Comparison of ENCODE assay signal across 13 cellular contexts in the genomic region with DNA sequence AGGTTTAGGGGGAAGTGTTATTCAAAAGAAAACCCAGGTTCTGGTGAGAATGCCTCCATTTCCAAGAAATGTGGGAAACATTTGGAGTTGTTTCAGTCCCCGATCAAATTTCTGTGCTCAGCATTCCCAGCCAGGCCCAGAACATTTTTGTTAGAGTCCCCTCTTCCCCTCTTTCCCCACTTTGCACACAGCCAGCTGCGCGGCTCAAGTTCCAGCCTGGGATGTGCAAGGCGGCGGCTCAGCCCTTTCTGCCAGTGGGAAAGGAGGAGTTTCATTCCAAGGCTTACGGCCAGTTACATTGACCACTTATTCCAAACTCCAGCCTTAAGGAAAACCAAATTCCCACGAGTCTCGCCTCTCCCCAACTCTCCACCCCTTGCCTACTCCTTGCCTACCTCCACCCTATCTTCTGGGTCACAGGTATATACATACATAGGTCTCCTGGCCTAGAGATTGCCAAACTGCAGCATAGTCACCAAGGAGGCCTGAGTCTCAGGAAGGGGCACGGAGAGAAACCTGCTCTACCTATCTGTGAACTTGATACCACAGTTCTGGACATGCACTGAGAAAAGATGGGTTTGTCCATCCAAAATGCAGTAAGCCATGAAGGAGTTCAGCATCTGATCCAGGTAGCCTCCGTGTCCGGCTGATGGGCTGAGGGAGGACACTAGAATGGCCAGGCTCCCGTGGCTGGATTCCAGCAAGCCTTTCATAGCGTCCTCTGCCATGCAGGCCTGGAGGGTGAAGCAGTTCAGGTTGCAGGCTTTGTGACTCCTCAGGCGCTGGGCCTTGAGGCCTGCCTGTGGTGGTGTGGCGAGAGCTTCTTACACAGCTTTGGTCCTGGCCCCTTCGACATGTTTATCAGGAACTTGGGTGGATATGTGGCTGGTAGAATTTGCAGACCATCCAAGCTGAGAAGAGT.
DNase-seq lines count a peak whose midpoint lies in the region; ATAC-seq and TF ChIP-seq lines count a peak whose summit lies in the region.
"Had no signal": no experiment of that assay in that cellular context is flagged by ENCODE, and none has a peak within 500 bp of the region (broad histone marks: within the 10 kb centered on the region; RNA-seq: fewer than 3 reads in every experiment).

No MANE protein-coding gene starts in this region.

- no peaks in the 10 kb centered on the region for H3K36me3 Mint-ChIP-seq in T-helper 2 cell treated with Interferon-gamma antibody and Interleukin-4, amounts not matched to agents 5 μg/mL and 100 μg/mL, for 36 hours (ENCODE audit: low read depth)
- no peaks in the 10 kb centered on the region for H3K36me3 Mint-ChIP-seq in activated CD8-positive, alpha-beta memory T cell treated with anti-CD3 and anti-CD28 coated beads, Interleukin-2, amount 10 ng/mL, durations not matched to agents 7 days and 5 days
- H3K36me3 Mint-ChIP-seq: natural killer cell treated with Interleukin-12 subunit alpha and Interleukin-12 subunit beta and Interleukin-15 and Interleukin-18, amount 100 ng/mL, for 72 hours had no signal

- H3K4me2 ChIP-seq in DND-41 (ENCODE audit: insufficient read depth, low read length): no peak overlapping the region
- H3K4me2 ChIP-seq in skeletal muscle satellite cell (ENCODE audit: low read length): peak overlapping the region; percentile 14

- H3K36me3 ChIP-seq in DND-41 (ENCODE audit: insufficient read depth, low read length) (no peaks in the 10 kb centered on the region), left lung (no peaks in the 10 kb centered on the region), skeletal muscle satellite cell (ENCODE audit: insufficient read depth, low read length) (no peaks in the 10 kb centered on the region)

- H3K27ac ChIP-seq in DND-41 (ENCODE audit: low read length): peak overlapping the region; percentile 35; the same call in 1 of the 2 replicates
- peak overlapping the region; percentile 28 to 59 for H3K27ac ChIP-seq in left lung

- no peak overlapping the region for H3K4me3 Mint-ChIP-seq in T-helper 2 cell treated with Interferon-gamma antibody and Interleukin-4, amounts not matched to agents 5 μg/mL and 100 μg/mL, for 36 hours
- H3K4me3 Mint-ChIP-seq in activated CD8-positive, alpha-beta memory T cell treated with anti-CD3 and anti-CD28 coated beads, Interleukin-2, amount 10 ng/mL, durations not matched to agents 7 days and 5 days: no peak overlapping the region
- H3K4me3 Mint-ChIP-seq: activated naive CD4-positive, alpha-beta T cell treated with anti-CD3 and anti-CD28 coated beads for 36 hours; B cell; natural killer cell treated with Interleukin-12 subunit alpha and Interleukin-12 subunit beta and Interleukin-15 and Interleukin-18, amount 100 ng/mL, for 72 hours had no signal

- no peak overlapping the region for H2AFZ ChIP-seq in DND-41 (ENCODE audit: low read depth, low read length)

- H3K27me3 ChIP-seq in DND-41 (ENCODE audit: insufficient read depth, low read length, poor library complexity) (no peaks in the 10 kb centered on the region), left lung (no peaks in the 10 kb centered on the region), skeletal muscle satellite cell (ENCODE audit: control insufficient read depth, insufficient read depth, low read length) (no peaks in the 10 kb centered on the region)

- intact Hi-C loops in left lung (cut with DNase I): no loop called here

- H3K27me3 Mint-ChIP-seq in T-helper 2 cell treated with Interferon-gamma antibody and Interleukin-4, amounts not matched to agents 5 μg/mL and 100 μg/mL, for 36 hours (ENCODE audit: low read depth): no peaks in the 10 kb centered on the region
- H3K27me3 Mint-ChIP-seq in activated CD8-positive, alpha-beta memory T cell treated with anti-CD3 and anti-CD28 coated beads, Interleukin-2, amount 10 ng/mL, durations not matched to agents 7 days and 5 days: no peaks in the 10 kb centered on the region
- H3K27me3 Mint-ChIP-seq: B cell; natural killer cell treated with Interleukin-12 subunit alpha and Interleukin-12 subunit beta and Interleukin-15 and Interleukin-18, amount 100 ng/mL, for 72 hours had no signal

- no peaks in the 10 kb centered on the region for H3K9me3 Mint-ChIP-seq in T-helper 2 cell treated with Interferon-gamma antibody and Interleukin-4, amounts not matched to agents 5 μg/mL and 100 μg/mL, for 36 hours
- no peaks in the 10 kb centered on the region for H3K9me3 Mint-ChIP-seq in activated CD8-positive, alpha-beta memory T cell treated with anti-CD3 and anti-CD28 coated beads, Interleukin-2, amount 10 ng/mL, durations not matched to agents 7 days and 5 days (ENCODE audit: low read depth)
- H3K9me3 Mint-ChIP-seq: activated naive CD4-positive, alpha-beta T cell treated with anti-CD3 and anti-CD28 coated beads for 36 hours; natural killer cell treated with Interleukin-12 subunit alpha and Interleukin-12 subunit beta and Interleukin-15 and Interleukin-18, amount 100 ng/mL, for 72 hours had no signal

- no peak overlapping the region for H3K4me3 ChIP-seq in DND-41 (ENCODE audit: low read depth in 1 of 2, low read length in 2 of 2)
- H3K4me3 ChIP-seq in left lung: no peak overlapping the region
- no peak overlapping the region for H3K4me3 ChIP-seq in skeletal muscle satellite cell (ENCODE audit: low read length)

- H4K20me1 ChIP-seq in DND-41 (ENCODE audit: insufficient read depth, low read length): no peaks in the 10 kb centered on the region

- H3K9me3 ChIP-seq in DND-41 (ENCODE audit: insufficient read depth, low read length, severe bottlenecking) (no peaks in the 10 kb centered on the region), left lung (no peaks in the 10 kb centered on the region), skeletal muscle satellite cell (replicated peaks; ENCODE audit: low read length) (no peaks in the 10 kb centered on the region)

- DNase-seq in DND-41: no peak
- DNase-seq in dedifferentiated amniotic fluid mesenchymal stem cell (ENCODE audit: extremely low spot score): peak; percentile 19
- peak in 1 of 2 donors; percentile 48 for DNase-seq in left lung
- DNase-seq in T-helper 2 cell treated with Interferon-gamma antibody and Interleukin-4, amounts not matched to agents 5 μg/mL and 100 μg/mL, for 36 hours (ENCODE audit: low spot score): no peak
- no peak for DNase-seq in NCI-H82 treated with DMSO at 0.1 percent for 48 hours (lab: John Stamatoyannopoulos, UW; ENCODE audit: unreplicated experiment)
- DNase-seq in activated CD8-positive, alpha-beta memory T cell treated with anti-CD3 and anti-CD28 coated beads, Interleukin-2, amount 10 ng/mL, durations not matched to agents 7 days and 5 days: no peak
- DNase-seq: activated naive CD4-positive, alpha-beta T cell treated with anti-CD3 and anti-CD28 coated beads for 36 hours; NCI-H1436; stimulated activated naive CD4-positive, alpha-beta T cell treated with Interleukin-2 at 50 U/mL for 16 hours had no signal

- H3K9ac ChIP-seq in DND-41 (ENCODE audit: low read depth, low read length) (no peak overlapping the region), skeletal muscle satellite cell (ENCODE audit: low read depth, low read length) (peak overlapping the region; percentile 45)

- TF ChIP-seq CTCF in DND-41 (IDR thresholded peaks at IDR 0.05; ENCODE audit: borderline replicate concordance, extremely low read depth, low read length, poor library complexity, severe bottlenecking) (no peak), left lung (IDR thresholded peaks at IDR 0.05) (no peak)

- CTCF ChIA-PET in activated CD8-positive, alpha-beta memory T cell treated with anti-CD3 and anti-CD28 coated beads, Interleukin-2, amount 10 ng/mL, durations not matched to agents 7 days and 5 days (lab: Charles Lee): no interaction called here

- no peaks in the 10 kb centered on the region for H3K79me2 ChIP-seq in DND-41 (ENCODE audit: insufficient read depth, low read length)

- no peak overlapping the region for H3K27ac Mint-ChIP-seq in T-helper 2 cell treated with Interferon-gamma antibody and Interleukin-4, amounts not matched to agents 5 μg/mL and 100 μg/mL, for 36 hours
- H3K27ac Mint-ChIP-seq in activated CD8-positive, alpha-beta memory T cell treated with anti-CD3 and anti-CD28 coated beads, Interleukin-2, amount 10 ng/mL, durations not matched to agents 7 days and 5 days: no peak overlapping the region
- H3K27ac Mint-ChIP-seq: activated naive CD4-positive, alpha-beta T cell treated with anti-CD3 and anti-CD28 coated beads for 36 hours; B cell; natural killer cell treated with Interleukin-12 subunit alpha and Interleukin-12 subunit beta and Interleukin-15 and Interleukin-18, amount 100 ng/mL, for 72 hours had no signal

- H3K4me1 ChIP-seq in DND-41 (ENCODE audit: insufficient read depth, low read length) (peaks cover 11% of the 10 kb centered on the region), left lung (peaks cover 33 to 52% of the 10 kb centered on the region in 2 donors), skeletal muscle satellite cell (ENCODE audit: control insufficient read depth, insufficient read depth, low read length) (peaks cover 55% of the 10 kb centered on the region)

- ATAC-seq in DND-41 (ENCODE audit: insufficient read depth, low read depth) (no peak), left lung (no peak), GM18909 (IDR thresholded peaks at IDR 0.05; ENCODE audit: poor library complexity, unreplicated experiment) (no peak)
- ATAC-seq in activated CD8-positive, alpha-beta memory T cell treated with anti-CD3 and anti-CD28 coated beads, Interleukin-2, amount 10 ng/mL, durations not matched to agents 7 days and 5 days: no peak
- ATAC-seq: natural killer cell treated with Interleukin-12 subunit alpha and Interleukin-12 subunit beta and Interleukin-15 and Interleukin-18, amount 100 ng/mL, for 72 hours had no signal

- no peaks in the 10 kb centered on the region for H3K4me1 Mint-ChIP-seq in T-helper 2 cell treated with Interferon-gamma antibody and Interleukin-4, amounts not matched to agents 5 μg/mL and 100 μg/mL, for 36 hours (ENCODE audit: low read depth)
- H3K4me1 Mint-ChIP-seq in activated CD8-positive, alpha-beta memory T cell treated with anti-CD3 and anti-CD28 coated beads, Interleukin-2, amount 10 ng/mL, durations not matched to agents 7 days and 5 days: no peaks in the 10 kb centered on the region
- H3K4me1 Mint-ChIP-seq: B cell had no signal
